19 cellular contexts compared by ENCODE assay signal in the genomic region with DNA sequence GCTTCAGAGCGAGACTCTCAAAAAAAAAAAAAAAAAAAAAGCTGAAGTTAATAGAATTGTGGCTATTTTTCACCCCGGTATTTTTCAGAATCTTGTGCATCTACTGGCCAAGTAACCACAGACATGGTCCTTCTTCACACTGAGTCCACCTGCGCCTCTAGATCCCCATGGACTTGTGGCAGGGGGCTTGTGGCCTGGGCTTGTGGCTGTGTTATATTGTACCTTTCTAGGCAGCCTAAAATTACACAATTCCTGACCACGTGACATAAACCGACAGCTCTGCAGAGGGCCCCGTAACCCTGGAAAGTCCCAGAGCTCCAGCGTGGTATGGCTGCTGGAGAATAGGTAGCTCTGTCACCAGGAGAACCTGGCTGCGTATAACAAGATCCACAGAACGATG. TPM values are rescaled to one million over a fixed set of nuclear protein-coding genes. Genes with fewer than 3 reads are reported as not detected.
A peak's percentile ranks its signal among the peaks of the same experiment; 100 is the strongest.
DNase-seq lines count a peak whose midpoint lies in the region; TF ChIP-seq lines count a peak whose summit lies in the region.
"Had no signal": no experiment of that assay in that cellular context is flagged by ENCODE, and none has a peak within 500 bp of the region (broad histone marks: within the 10 kb centered on the region; RNA-seq: fewer than 3 reads in every experiment).

No MANE protein-coding gene starts in this region.

- H3K27ac ChIP-seq in HL-60 (replicated peaks), result no peak overlapping the region
- H3K27ac ChIP-seq in Peyer's patch, result no peak overlapping the region
- H3K27ac ChIP-seq: heart left ventricle, pancreas, SJCRH30, uterus had no signal

- H3K4me1 Mint-ChIP-seq in T-helper 2 cell treated with Interferon-gamma antibody and Interleukin-4, amounts not matched to agents 5 μg/mL and 100 μg/mL, for 36 hours (ENCODE audit: low read depth), result no peaks in the 10 kb centered on the region

- no peak overlapping the region for H3K27ac Mint-ChIP-seq in T-helper 2 cell treated with Interferon-gamma antibody and Interleukin-4, amounts not matched to agents 5 μg/mL and 100 μg/mL, for 36 hours
- H3K27ac Mint-ChIP-seq: CD4-positive, alpha-beta T cell; naive thymus-derived CD4-positive, alpha-beta T cell had no signal

- H3K9me3 Mint-ChIP-seq in T-helper 2 cell treated with Interferon-gamma antibody and Interleukin-4, amounts not matched to agents 5 μg/mL and 100 μg/mL, for 36 hours, result no peaks in the 10 kb centered on the region
- H3K9me3 Mint-ChIP-seq: CD4-positive, alpha-beta T cell; naive thymus-derived CD4-positive, alpha-beta T cell had no signal

- H3K4me3 ChIP-seq in HL-60 (replicated peaks; ENCODE audit: insufficient read depth, low read length), result no peak overlapping the region
- H3K4me3 ChIP-seq in Peyer's patch, result no peak overlapping the region
- no peak overlapping the region for H3K4me3 ChIP-seq in MG63
- H3K4me3 ChIP-seq: heart left ventricle, pancreas, SJCRH30, uterus had no signal

- H3K36me3 ChIP-seq in Peyer's patch, result no peaks in the 10 kb centered on the region
- H3K36me3 ChIP-seq in MG63, result no peaks in the 10 kb centered on the region
- H3K36me3 ChIP-seq: heart left ventricle, pancreas, SJCRH30, uterus had no signal

- H3K9me3 ChIP-seq in Peyer's patch, result no peaks in the 10 kb centered on the region
- H3K9me3 ChIP-seq in MG63, result no peaks in the 10 kb centered on the region
- H3K9me3 ChIP-seq: heart left ventricle, pancreas, SJCRH30, uterus had no signal

- H3K27me3 Mint-ChIP-seq in T-helper 2 cell treated with Interferon-gamma antibody and Interleukin-4, amounts not matched to agents 5 μg/mL and 100 μg/mL, for 36 hours (ENCODE audit: low read depth), result no peaks in the 10 kb centered on the region
- H3K27me3 Mint-ChIP-seq: CD4-positive, alpha-beta T cell; naive thymus-derived CD4-positive, alpha-beta T cell had no signal

- DNase-seq in AML-193 (lab: John Stamatoyannopoulos, UW), result peak; percentile 6 to 22
- peak; percentile 49 to 66 for DNase-seq in HL-60 (ENCODE audit: low read depth in 1 of 2, low spot score in 1 of 2)
- DNase-seq in amniotic epithelial cell (ENCODE audit: low read depth), result peak; percentile 34
- DNase-seq in T-helper 2 cell treated with Interferon-gamma antibody and Interleukin-4, amounts not matched to agents 5 μg/mL and 100 μg/mL, for 36 hours (ENCODE audit: low spot score), result no peak
- DNase-seq in Peyer's patch, result no peak
- no peak for DNase-seq in MG63
- DNase-seq: ACHN; CD4-positive, alpha-beta T cell; central memory CD4-positive, alpha-beta T cell; HCEC 1CT; heart left ventricle; Kasumi-1; naive thymus-derived CD4-positive, alpha-beta T cell; NCI-H1694 treated with DMSO at 0.1 percent for 48 hours; NCI-H446; pancreas; SJCRH30; T1000; uterus had no signal

- H3K4me1 ChIP-seq in Peyer's patch, result peaks cover 0 to 6% (median 0%) of the 10 kb centered on the region in 4 donors
- H3K4me1 ChIP-seq: heart left ventricle, pancreas, SJCRH30, uterus had no signal

- H3K27me3 ChIP-seq in HL-60 (ENCODE audit: insufficient read depth, poor library complexity, severe bottlenecking) (no peaks in the 10 kb centered on the region), Peyer's patch (no peaks in the 10 kb centered on the region), MG63 (no peaks in the 10 kb centered on the region)
- H3K27me3 ChIP-seq: heart left ventricle, pancreas, uterus had no signal

- no peaks in the 10 kb centered on the region for H3K36me3 Mint-ChIP-seq in T-helper 2 cell treated with Interferon-gamma antibody and Interleukin-4, amounts not matched to agents 5 μg/mL and 100 μg/mL, for 36 hours (ENCODE audit: low read depth)
- H3K36me3 Mint-ChIP-seq: naive thymus-derived CD4-positive, alpha-beta T cell had no signal

- H3K4me3 Mint-ChIP-seq in T-helper 2 cell treated with Interferon-gamma antibody and Interleukin-4, amounts not matched to agents 5 μg/mL and 100 μg/mL, for 36 hours, result no peak overlapping the region
- H3K4me3 Mint-ChIP-seq: CD4-positive, alpha-beta T cell; naive thymus-derived CD4-positive, alpha-beta T cell had no signal

- TF ChIP-seq CTCF in HL-60 (IDR thresholded peaks at IDR 0.05; ENCODE audit: insufficient read depth, low read length) (no peak), Peyer's patch (IDR thresholded peaks at IDR 0.05) (no peak)

- TF ChIP-seq POLR2A in Peyer's patch (IDR thresholded peaks at IDR 0.05), result no peak

RNA-seq across cellular contexts. Expression of a gene that starts 10.9 kb away (rescaled TPM):
- total RNA-seq in Peyer's patch, result 1,000 to 10,000 TPM in 2 of 4 donors, 100 to 1,000 TPM in 1, 10 to 100 TPM in 1; 40.4 to 1,241 (median 898) TPM
- not detected in 2 replicates for total RNA-seq in MG63 (2014; rRNA removed; shearing (Covaris generic); ENCODE audit: low replicate concordance)
- total RNA-seq: SJCRH30 had no signal

RNA-seq across cellular contexts. Expression of a gene that starts 14.6 kb away (rescaled TPM):
- total RNA-seq in Peyer's patch, result 10 to 100 TPM in 1 of 4 donors, 1 to 10 TPM in 2, under 1 TPM in 1; 0.94 to 27.2 (median 6.4) TPM
- total RNA-seq in MG63 (2014; rRNA removed; shearing (Covaris generic); ENCODE audit: low replicate concordance), result 42.5 and 43.5 TPM in 2 replicates

RNA-seq across cellular contexts. Expression of a gene that starts 14.8 kb away (rescaled TPM):
- 10 to 100 TPM; 53.9 to 67.6 (median 55.5) TPM for total RNA-seq in Peyer's patch
- 70.2 and 88.7 TPM in 2 replicates for total RNA-seq in MG63 (2014; rRNA removed; shearing (Covaris generic); ENCODE audit: low replicate concordance)

RNA-seq across cellular contexts. Expression of a gene that starts 26.8 kb away (rescaled TPM):
- total RNA-seq in Peyer's patch, result 100 to 1,000 TPM; 280 to 636 (median 416) TPM
- total RNA-seq in MG63 (2014; rRNA removed; shearing (Covaris generic); ENCODE audit: low replicate concordance), result 60.9 and 117 TPM in 2 replicates

RNA-seq across cellular contexts. Expression of a gene that starts 28.2 kb away (rescaled TPM):
- total RNA-seq in Peyer's patch, result 10 to 100 TPM; 10.9 to 21.5 (median 13.9) TPM
- 42.1 and 54.8 TPM in 2 replicates for total RNA-seq in MG63 (2014; rRNA removed; shearing (Covaris generic); ENCODE audit: low replicate concordance)

Comparison
In these comparisons a context has a peak if more than half of its experiments do, and no peak if none do; other contexts are left out.
1. DNase-seq: peak in AML-193 (2 of 2), HL-60 (2 of 2) and amniotic epithelial cell (single experiment); none in T-helper 2 cell treated with Interferon-gamma antibody and Interleukin-4, amounts not matched to agents 5 μg/mL and 100 μg/mL, for 36 hours (single experiment), Peyer's patch (0 of 3) and MG63 (single experiment).
2. RNA of a gene that starts 10.9 kb away (total RNA-seq): 40.4 to 1,241 TPM in Peyer's patch; not detected in MG63; every median in the first group is over 10 times any median in the second.